Comparison of ENCODE assay signal across 8 cellular contexts in genomic region chr3:53044371-53045106, GRCh38. TPM values are rescaled to one million over a fixed set of nuclear protein-coding genes. Genes with fewer than 3 reads are reported as not detected.
DNase-seq lines count a peak whose midpoint lies in the region; ATAC-seq and TF ChIP-seq lines count a peak whose summit lies in the region.

No MANE protein-coding gene starts in this region.

- H3K27me3 ChIP-seq in SU-DHL-6 (ENCODE audit: low read length) (no peaks in the 10 kb centered on the region), brain microvascular endothelial cell (replicated peaks) (peaks cover 3% of the 10 kb centered on the region)

- peaks cover 23% of the 10 kb centered on the region; the same call in 1 of the 2 replicates for H4K20me1 ChIP-seq in SU-DHL-6 (ENCODE audit: low read depth, low read length)

- ATAC-seq in HG03039 (IDR thresholded peaks at IDR 0.05; ENCODE audit: unreplicated experiment) = peak; percentile 9

- H3K36me3 ChIP-seq in SU-DHL-6 (ENCODE audit: low read length) (no peaks in the 10 kb centered on the region), brain microvascular endothelial cell (replicated peaks) (no peaks in the 10 kb centered on the region)

- peaks cover 46% of the 10 kb centered on the region for H3K79me2 ChIP-seq in SU-DHL-6 (ENCODE audit: insufficient read depth, low read length)

- peak overlapping the region; percentile 80 for H3K4me2 ChIP-seq in SU-DHL-6 (ENCODE audit: low read depth, low read length, poor library complexity, severe bottlenecking)

- in situ Hi-C loops in brain microvascular endothelial cell (cut with HindIII; ENCODE audit: low pct_ligation_motif_present, low sequenced_read_pairs) = no loop called here

- DNase-seq in NCI-H1417 (lab: John Stamatoyannopoulos, UW) = peak in 2 of 3 experiments; percentile 58 to 59
- DNase-seq in NCI-H1417 treated with DMSO at 0.1 percent for 48 hours (lab: John Stamatoyannopoulos, UW) = no peak
- DNase-seq in brain microvascular endothelial cell = peak; percentile 18
- no peak for DNase-seq in skeletal muscle cell (ENCODE audit: low read depth)
- no peak for DNase-seq in mucosa of gallbladder (ENCODE audit: low spot score)

- TF ChIP-seq CTCF in SU-DHL-6 (IDR thresholded peaks at IDR 0.05; ENCODE audit: insufficient read depth, low read length, poor library complexity, severe bottlenecking) = no peak
- peak; percentile 6 for TF ChIP-seq CTCF in brain microvascular endothelial cell (IDR thresholded peaks at IDR 0.05; ENCODE audit: low read depth, low read length, missing control alignments)

- H2AFZ ChIP-seq in SU-DHL-6 (ENCODE audit: low read depth, low read length, severe bottlenecking) = no peak overlapping the region

- peak overlapping the region; percentile 58 for H3K9ac ChIP-seq in SU-DHL-6 (ENCODE audit: low read length)

- H3K4me3 ChIP-seq in SU-DHL-6 (ENCODE audit: insufficient read depth, low read length, poor library complexity, severe bottlenecking) (peak overlapping the region; percentile 68), brain microvascular endothelial cell (ENCODE audit: low read depth, low read length) (peak overlapping the region; percentile 67), iPS-18c (ENCODE audit: insufficient read depth, low read depth, low read length) (peak overlapping the region; percentile 73), skeletal muscle cell (ENCODE audit: low read depth, low read length) (peak overlapping the region; percentile 65)

- H3F3A ChIP-seq in SU-DHL-6 (ENCODE audit: insufficient read depth) = peaks cover 27% of the 10 kb centered on the region

- no peaks in the 10 kb centered on the region for H3K9me3 ChIP-seq in SU-DHL-6 (ENCODE audit: insufficient read depth, low read length)
- H3K9me3 ChIP-seq in iPS-18c (ENCODE audit: control insufficient read depth, insufficient read depth, low read length) = peaks cover 2% of the 10 kb centered on the region

- no peaks in the 10 kb centered on the region for H3K9me2 ChIP-seq in SU-DHL-6 (replicated peaks; ENCODE audit: insufficient read depth, low read length)

- no peak overlapping the region for H3K27ac ChIP-seq in SU-DHL-6 (ENCODE audit: low read depth, low read length)
- H3K27ac ChIP-seq in brain microvascular endothelial cell = no peak overlapping the region

RNA-seq across cellular contexts. Expression of gene SFMBT1, which starts 1.3 kb away (rescaled TPM):
- total RNA-seq in mucosa of gallbladder = 22.0 TPM

Comparison
In these comparisons a context has a peak if more than half of its experiments do, and no peak if none do; other contexts are left out.
1. DNase-seq: peak in NCI-H1417 (2 of 3) and brain microvascular endothelial cell (single experiment); none in NCI-H1417 treated with DMSO at 0.1 percent for 48 hours (single experiment), skeletal muscle cell (single experiment) and mucosa of gallbladder (single experiment).
2. Peak in every context shown above with its lines, with median percentiles within 50 percentile points of each other: H3K4me3 ChIP-seq.